ENCODE assay signal across 2 cellular contexts in genomic region chr1:66350001-66350547, GRCh38.
TF ChIP-seq lines count a peak whose summit lies in the region.

No MANE protein-coding gene starts in this region.

TF ChIP-seq in liver, 16 proteins besides CTCF, POLR2A, EP300 and RAD21 (continued from another document):
- no peak for TF ChIP-seq EGR1 (IDR thresholded peaks at IDR 0.05; ENCODE audit: low read depth in 2 of 2)
- TF ChIP-seq GABPA (IDR thresholded peaks at IDR 0.05 in 1 of 2, conservative IDR thresholded peaks at IDR 0.05 in 1 of 2): no peak
- TF ChIP-seq, protein P1, sequence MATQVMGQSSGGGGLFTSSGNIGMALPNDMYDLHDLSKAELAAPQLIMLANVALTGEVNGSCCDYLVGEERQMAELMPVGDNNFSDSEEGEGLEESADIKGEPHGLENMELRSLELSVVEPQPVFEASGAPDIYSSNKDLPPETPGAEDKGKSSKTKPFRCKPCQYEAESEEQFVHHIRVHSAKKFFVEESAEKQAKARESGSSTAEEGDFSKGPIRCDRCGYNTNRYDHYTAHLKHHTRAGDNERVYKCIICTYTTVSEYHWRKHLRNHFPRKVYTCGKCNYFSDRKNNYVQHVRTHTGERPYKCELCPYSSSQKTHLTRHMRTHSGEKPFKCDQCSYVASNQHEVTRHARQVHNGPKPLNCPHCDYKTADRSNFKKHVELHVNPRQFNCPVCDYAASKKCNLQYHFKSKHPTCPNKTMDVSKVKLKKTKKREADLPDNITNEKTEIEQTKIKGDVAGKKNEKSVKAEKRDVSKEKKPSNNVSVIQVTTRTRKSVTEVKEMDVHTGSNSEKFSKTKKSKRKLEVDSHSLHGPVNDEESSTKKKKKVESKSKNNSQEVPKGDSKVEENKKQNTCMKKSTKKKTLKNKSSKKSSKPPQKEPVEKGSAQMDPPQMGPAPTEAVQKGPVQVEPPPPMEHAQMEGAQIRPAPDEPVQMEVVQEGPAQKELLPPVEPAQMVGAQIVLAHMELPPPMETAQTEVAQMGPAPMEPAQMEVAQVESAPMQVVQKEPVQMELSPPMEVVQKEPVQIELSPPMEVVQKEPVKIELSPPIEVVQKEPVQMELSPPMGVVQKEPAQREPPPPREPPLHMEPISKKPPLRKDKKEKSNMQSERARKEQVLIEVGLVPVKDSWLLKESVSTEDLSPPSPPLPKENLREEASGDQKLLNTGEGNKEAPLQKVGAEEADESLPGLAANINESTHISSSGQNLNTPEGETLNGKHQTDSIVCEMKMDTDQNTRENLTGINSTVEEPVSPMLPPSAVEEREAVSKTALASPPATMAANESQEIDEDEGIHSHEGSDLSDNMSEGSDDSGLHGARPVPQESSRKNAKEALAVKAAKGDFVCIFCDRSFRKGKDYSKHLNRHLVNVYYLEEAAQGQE (IDR thresholded peaks at IDR 0.05): no peak
- TF ChIP-seq RXRA (IDR thresholded peaks at IDR 0.05): no peak
- no peak for TF ChIP-seq HNF4A (conservative IDR thresholded peaks at IDR 0.05)
- TF ChIP-seq YY1 (IDR thresholded peaks at IDR 0.05): no peak
- no peak for TF ChIP-seq SP1 (IDR thresholded peaks at IDR 0.05)
- no peak for TF ChIP-seq FOXA1 (IDR thresholded peaks at IDR 0.05)
- no peak for TF ChIP-seq ATF3 (IDR thresholded peaks at IDR 0.05)
- TF ChIP-seq HNF4G (IDR thresholded peaks at IDR 0.05): no peak
- TF ChIP-seq FOXA2 (IDR thresholded peaks at IDR 0.05): no peak
- TF ChIP-seq TAF1 (conservative IDR thresholded peaks at IDR 0.05): no peak
- TF ChIP-seq ZBTB33 (IDR thresholded peaks at IDR 0.05): no peak

TF ChIP-seq in endothelial cell of umbilical vein, 7 proteins besides CTCF, POLR2A, EP300 and RAD21 (continued from another document):
- TF ChIP-seq EZH2 (IDR thresholded peaks at IDR 0.05; ENCODE audit: borderline replicate concordance, low read depth, low read length, severe bottlenecking) (no peak), FOS (IDR thresholded peaks at IDR 0.05; ENCODE audit: borderline replicate concordance, insufficient read depth, low read length) (peak; percentile 80)
TF ChIP-seq in endothelial cell of umbilical vein: peak in this region for 3.
